ENCODE assay signal across 26 cellular contexts in the genomic region with DNA sequence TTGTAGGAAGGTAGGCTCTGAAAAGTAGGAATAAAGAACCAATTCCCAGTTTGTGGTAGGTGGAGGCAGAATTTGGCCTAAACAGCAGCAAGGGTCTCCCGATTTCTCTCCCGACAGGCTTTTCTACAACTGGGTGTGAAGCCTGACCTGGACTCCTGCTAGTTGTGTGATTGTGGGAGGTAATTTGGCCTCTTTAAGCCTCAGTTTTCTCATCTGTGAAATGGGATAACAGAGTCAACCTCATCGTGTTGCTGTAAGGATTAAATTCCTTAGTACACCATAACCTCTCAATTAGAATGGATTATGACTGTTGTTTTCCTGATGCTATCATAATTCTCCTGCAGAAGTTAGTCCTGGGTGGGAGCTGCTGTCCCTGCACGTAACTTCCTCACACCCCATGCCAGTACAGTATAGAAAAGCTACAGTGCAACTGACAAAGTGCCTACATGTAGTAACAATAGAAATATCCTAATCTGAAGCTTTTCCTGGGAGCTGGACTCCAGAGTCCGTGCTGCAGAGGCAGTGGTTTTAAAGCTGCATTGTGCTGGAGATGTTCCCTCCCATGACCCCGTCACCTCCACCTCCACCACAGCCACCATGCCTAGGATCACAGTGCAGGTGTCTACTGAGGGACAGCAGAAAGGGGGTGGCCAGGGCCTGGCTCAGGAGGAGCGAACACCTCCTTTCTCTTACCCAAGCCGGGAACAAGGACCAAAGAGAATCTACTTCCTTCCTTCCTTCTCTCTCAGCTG.
A peak's percentile ranks its signal among the peaks of the same experiment; 100 is the strongest.
DNase-seq lines count a peak whose midpoint lies in the region; ATAC-seq and TF ChIP-seq lines count a peak whose summit lies in the region.
"Had no signal": no experiment of that assay in that cellular context is flagged by ENCODE, and none has a peak within 500 bp of the region (broad histone marks: within the 10 kb centered on the region; RNA-seq: fewer than 3 reads in every experiment).

No MANE protein-coding gene starts in this region.

- H2BK20ac ChIP-seq in H9 (ENCODE audit: low read depth, low read length, poor library complexity, severe bottlenecking), result no peak overlapping the region

- no peak for ATAC-seq in Panc1
- peak; percentile 28 for ATAC-seq in omental fat pad (ENCODE audit: low FRiP score)
- ATAC-seq: activated CD4-positive, alpha-beta T cell treated with anti-CD3 and anti-CD28 coated beads for 36 hours; activated CD8-positive, alpha-beta T cell treated with anti-CD3 and anti-CD28 coated beads, Interleukin-2, amount 10 ng/mL, durations not matched to agents 7 days and 5 days had no signal

- H3K23ac ChIP-seq in H9 (ENCODE audit: insufficient read length, low read depth, low read length), result no peak overlapping the region

- H3K36me3 ChIP-seq in Panc1 (ENCODE audit: control insufficient read depth, insufficient read depth, low read length), result no peaks in the 10 kb centered on the region
- no peaks in the 10 kb centered on the region for H3K36me3 ChIP-seq in CD8-positive, alpha-beta memory T cell (ENCODE audit: insufficient read depth, low read length)
- H3K36me3 ChIP-seq in esophagus muscularis mucosa, result no peaks in the 10 kb centered on the region
- H3K36me3 ChIP-seq: lower lobe of right lung, right lobe of liver had no signal

- no peak overlapping the region for H3K4ac ChIP-seq in H9 (ENCODE audit: low read depth, low read length)

- H3K79me2 ChIP-seq in H9 (ENCODE audit: insufficient read depth, low read length), result no peaks in the 10 kb centered on the region

- H4K91ac ChIP-seq in H9 (ENCODE audit: insufficient read length, low read depth, low read length), result no peak overlapping the region

- no peak overlapping the region for H3K18ac ChIP-seq in H9 (ENCODE audit: insufficient read length, low read depth, low read length)

- H3K27ac ChIP-seq in H9 (ENCODE audit: insufficient read length, low read depth, low read length) (no peak overlapping the region), Panc1 (ENCODE audit: low read length) (peak overlapping the region; percentile 34; the same call in 1 of the 2 replicates), esophagus muscularis mucosa (replicated peaks in 1 of 4) (no peak overlapping the region)
- H3K27ac ChIP-seq in CD8-positive, alpha-beta memory T cell (ENCODE audit: low read depth, low read length), result no peak overlapping the region
- H3K27ac ChIP-seq: dorsolateral prefrontal cortex, lower lobe of right lung, right lobe of liver had no signal

- H3K4me3 ChIP-seq in Panc1 (ENCODE audit: low read depth in 2 of 2, low read length in 2 of 2) (no peak overlapping the region), epithelial cell of esophagus (ENCODE audit: low read length) (peak overlapping the region; percentile 37), esophagus muscularis mucosa (no peak overlapping the region)
- no peak overlapping the region for H3K4me3 ChIP-seq in CD8-positive, alpha-beta memory T cell (ENCODE audit: low read length)
- H3K4me3 ChIP-seq: dorsolateral prefrontal cortex, lower lobe of right lung, right lobe of liver had no signal

- H3K4me1 Mint-ChIP-seq in H9 (peaks cover 6% of the 10 kb centered on the region in 2 experiments), glutamatergic neuron (ENCODE audit: low read depth, unreplicated experiment) (peaks cover 3% of the 10 kb centered on the region)
- H3K4me1 Mint-ChIP-seq in CD8-positive, alpha-beta memory T cell, result no peaks in the 10 kb centered on the region
- H3K4me1 Mint-ChIP-seq: activated CD4-positive, alpha-beta T cell treated with anti-CD3 and anti-CD28 coated beads for 36 hours; stimulated activated memory B cell treated with anti-CD40 and anti-IgM and Interleukin-4, amounts not matched to agents 10 μg/mL and 1 μg/mL and 100 μg/mL, for 72 hours had no signal

- CTCF ChIA-PET in Panc1 (lab: Charles Lee), result interaction anchor here (0.6 kb wide), 1 partner anchor 10 kb away, joined by 11 read pairs; no protein-coding TSS in a partner anchor
- CTCF ChIA-PET in CD8-positive, alpha-beta memory T cell (lab: Charles Lee), result interaction anchor here (0.5 kb wide), 1 partner anchor 10 kb away, joined by 3 read pairs; no protein-coding TSS in a partner anchor

- H3K9me3 Mint-ChIP-seq in H9 (peaks cover 7 to 13% of the 10 kb centered on the region in 2 experiments), glutamatergic neuron (ENCODE audit: unreplicated experiment) (peaks cover 3% of the 10 kb centered on the region)
- peaks cover 0 to 6% (median 2%) of the 10 kb centered on the region in 5 donors for H3K9me3 Mint-ChIP-seq in CD8-positive, alpha-beta memory T cell
- H3K9me3 Mint-ChIP-seq: stimulated activated memory B cell treated with anti-CD40 and anti-IgM and Interleukin-4, amounts not matched to agents 10 μg/mL and 1 μg/mL and 100 μg/mL, for 72 hours had no signal

- H3K27me3 ChIP-seq in H9 (ENCODE audit: insufficient read depth, low read length) (no peaks in the 10 kb centered on the region), Panc1 (ENCODE audit: control insufficient read depth, insufficient read depth, low read length) (no peaks in the 10 kb centered on the region), esophagus muscularis mucosa (peaks cover 0 to 8% (median 0%) of the 10 kb centered on the region in 4 donors)
- no peaks in the 10 kb centered on the region for H3K27me3 ChIP-seq in CD8-positive, alpha-beta memory T cell (ENCODE audit: insufficient read depth, low read length, poor library complexity, severe bottlenecking)
- H3K27me3 ChIP-seq: right lobe of liver had no signal

- H3K4me3 Mint-ChIP-seq in H9, result no peak overlapping the region
- H3K4me3 Mint-ChIP-seq in CD8-positive, alpha-beta memory T cell, result no peak overlapping the region
- H3K4me3 Mint-ChIP-seq in glutamatergic neuron (ENCODE audit: unreplicated experiment), result no peak overlapping the region
- H3K4me3 Mint-ChIP-seq: activated CD4-positive, alpha-beta T cell treated with anti-CD3 and anti-CD28 coated beads for 36 hours; activated CD8-positive, alpha-beta T cell treated with anti-CD3 and anti-CD28 coated beads, Interleukin-2, amount 10 ng/mL, durations not matched to agents 7 days and 5 days; stimulated activated memory B cell treated with anti-CD40 and anti-IgM and Interleukin-4, amounts not matched to agents 10 μg/mL and 1 μg/mL and 100 μg/mL, for 72 hours had no signal

- no peak overlapping the region for H2BK120ac ChIP-seq in H9 (ENCODE audit: low read depth, low read length, poor library complexity, severe bottlenecking)

- DNase-seq in H9 (peak; percentile 7), Panc1 (ENCODE audit: low read depth, low spot score) (no peak), epithelial cell of esophagus (ENCODE audit: low read depth) (no peak), omental fat pad (ENCODE audit: low spot score) (no peak), glutamatergic neuron (no peak), NCI-H446 treated with DMSO at 0.1 percent for 48 hours (lab: John Stamatoyannopoulos, UW) (no peak), esophagus muscularis mucosa (ENCODE audit: extremely low spot score) (no peak)
- DNase-seq in CD8-positive, alpha-beta memory T cell, result no peak
- DNase-seq: activated CD4-positive, alpha-beta T cell treated with anti-CD3 and anti-CD28 coated beads for 36 hours; activated CD8-positive, alpha-beta T cell treated with anti-CD3 and anti-CD28 coated beads, Interleukin-2, amount 10 ng/mL, durations not matched to agents 7 days and 5 days; activated gamma-delta T cell treated with Interleukin-2 at 50 U/mL for 16 hours; C1 segment of cervical spinal cord; cerebellar nuclear complex; kidney glomerular epithelial cell; lower lobe of right lung; MM.1S; NCI-H1417 treated with DMSO at 0.1 percent for 48 hours; NCI-H345; NCI-H748 treated with DMSO at 0.1 percent for 48 hours; SHP77; stimulated activated CD4-positive, alpha-beta T cell treated with anti-CD3 and anti-CD28 coated beads, Interleukin-12 subunit alpha, Interleukin-12 subunit beta, amount 100 ng/mL, for 4 hours; stimulated activated CD4-positive, alpha-beta T cell treated with anti-CD3 and anti-CD28 coated beads, Interleukin-4, amount 100 ng/mL, for 4 hours; substantia nigra had no signal

- no peaks in the 10 kb centered on the region for H3K9me3 ChIP-seq in H9 (ENCODE audit: control insufficient read depth, low read depth, low read length)
- H3K9me3 ChIP-seq in Panc1 (ENCODE audit: control insufficient read depth, insufficient read depth, low read depth, low read length), result no peaks in the 10 kb centered on the region
- no peaks in the 10 kb centered on the region for H3K9me3 ChIP-seq in CD8-positive, alpha-beta memory T cell (ENCODE audit: low read length)
- peaks cover 0 to 13% (median 5%) of the 10 kb centered on the region in 4 donors for H3K9me3 ChIP-seq in esophagus muscularis mucosa
- H3K9me3 ChIP-seq: lower lobe of right lung, right lobe of liver had no signal

- POLR2A ChIA-PET in Panc1 (lab: Charles Lee), result interaction anchor here (1.0 kb wide), 1 partner anchor 75 kb away, joined by 3 read pairs; no protein-coding TSS in a partner anchor
- POLR2A ChIA-PET in CD8-positive, alpha-beta memory T cell (lab: Charles Lee), result no interaction called here

- H3K23me2 ChIP-seq in H9 (ENCODE audit: insufficient read length, low read depth, low read length, poor library complexity, severe bottlenecking), result no peaks in the 10 kb centered on the region

- no peak for TF ChIP-seq EP300 in esophagus muscularis mucosa (IDR thresholded peaks at IDR 0.05)

- no CpG with 5 or more reads among the region's 8 CpGs for WGBS in H9 (ENCODE audit: extremely low coverage, insufficient read length, low lambda C conversion rate)
- WGBS in esophagus muscularis mucosa, result 92% methylated on average over 7 of the region's 8 CpGs

- H3K4me1 ChIP-seq in H9 (ENCODE audit: insufficient read depth, low read length), result peaks cover 2% of the 10 kb centered on the region; the same call in 1 of the 2 replicates
- peaks cover 16% of the 10 kb centered on the region for H3K4me1 ChIP-seq in Panc1 (ENCODE audit: control insufficient read depth, insufficient read depth, low read length)
- H3K4me1 ChIP-seq in CD8-positive, alpha-beta memory T cell (ENCODE audit: insufficient read depth, low read length), result no peaks in the 10 kb centered on the region
- peaks cover 0 to 13% (median 11%) of the 10 kb centered on the region in 4 donors for H3K4me1 ChIP-seq in esophagus muscularis mucosa
- H3K4me1 ChIP-seq: lower lobe of right lung had no signal

- H3K27ac Mint-ChIP-seq in H9 (no peak overlapping the region), glutamatergic neuron (ENCODE audit: unreplicated experiment) (no peak overlapping the region)
- peak overlapping the region in 1 of 8 donors; percentile 69 for H3K27ac Mint-ChIP-seq in CD8-positive, alpha-beta memory T cell
- H3K27ac Mint-ChIP-seq: activated CD4-positive, alpha-beta T cell treated with anti-CD3 and anti-CD28 coated beads for 36 hours; activated CD8-positive, alpha-beta T cell treated with anti-CD3 and anti-CD28 coated beads, Interleukin-2, amount 10 ng/mL, durations not matched to agents 7 days and 5 days; stimulated activated memory B cell treated with anti-CD40 and anti-IgM and Interleukin-4, amounts not matched to agents 10 μg/mL and 1 μg/mL and 100 μg/mL, for 72 hours had no signal

- H2BK15ac ChIP-seq in H9 (ENCODE audit: low read depth, low read length), result no peak overlapping the region

- TF ChIP-seq CTCF in H9 (conservative IDR thresholded peaks at IDR 0.05) (no peak), Panc1 (IDR thresholded peaks at IDR 0.05) (no peak), epithelial cell of esophagus (IDR thresholded peaks at IDR 0.05; ENCODE audit: insufficient read depth, low read depth, low read length, missing control alignments) (no peak), omental fat pad (IDR thresholded peaks at IDR 0.05) (no peak), glutamatergic neuron (IDR thresholded peaks at IDR 0.05; ENCODE audit: partially characterized antibody, unreplicated experiment) (no peak), esophagus muscularis mucosa (IDR thresholded peaks at IDR 0.05) (no peak)

- intact Hi-C loops in Panc1 (cut with micrococcal nuclease; ENCODE audit: unreplicated experiment) (no loop called here), esophagus muscularis mucosa (cut with DNase I) (no loop called here)

- H3K56ac ChIP-seq in H9 (ENCODE audit: insufficient read length, low read depth, low read length), result no peak overlapping the region

- no peak overlapping the region for H3K14ac ChIP-seq in H9 (ENCODE audit: insufficient read depth, low read length)

- H2BK5ac ChIP-seq in H9 (ENCODE audit: insufficient read length, low read length), result no peak overlapping the region

- no peaks in the 10 kb centered on the region for H4K20me1 ChIP-seq in H9 (ENCODE audit: control insufficient read depth, insufficient read depth, insufficient read length)

- H4K8ac ChIP-seq in H9 (replicated peaks; ENCODE audit: insufficient read length, low read depth, low read length), result no peak overlapping the region

- no peak overlapping the region for H3T11ph ChIP-seq in H9 (ENCODE audit: low read length)

- H4K5ac ChIP-seq in H9 (ENCODE audit: insufficient read length, low read depth, low read length), result no peak overlapping the region

- no peaks in the 10 kb centered on the region for H3K27me3 Mint-ChIP-seq in H9 (ENCODE audit: low read depth)
- H3K27me3 Mint-ChIP-seq in CD8-positive, alpha-beta memory T cell, result peaks cover 8 to 25% of the 10 kb centered on the region in 2 donors
- H3K27me3 Mint-ChIP-seq in glutamatergic neuron (ENCODE audit: unreplicated experiment), result peaks cover 4% of the 10 kb centered on the region

- no peak overlapping the region for H3K4me2 ChIP-seq in H9 (ENCODE audit: insufficient read depth, insufficient read length, low read length)

- H3K9ac ChIP-seq in H9 (ENCODE audit: extremely low read depth, insufficient read length, low read length), result no peak overlapping the region

- no peak overlapping the region for H2AFZ ChIP-seq in H9 (ENCODE audit: low read length)

- TF ChIP-seq POLR2A in esophagus muscularis mucosa (IDR thresholded peaks at IDR 0.05; ENCODE audit: low read depth), result no peak

- BruUV-seq in Panc1 (replicated peaks; lab: Mats Ljungman, UMichigan), result no TSS peak

- no peaks in the 10 kb centered on the region for H3K79me1 ChIP-seq in H9 (ENCODE audit: insufficient read depth, low read depth, low read length, poor library complexity, severe bottlenecking)

- no peak overlapping the region for H2BK12ac ChIP-seq in H9 (ENCODE audit: insufficient read length, low read depth, low read length)

- in situ Hi-C loops in Panc1 (cut with HindIII; ENCODE audit: low pct_unique_long_range_greater_than_20kb, low sequenced_read_pairs), result no loop called here

- no peak overlapping the region for H2AK5ac ChIP-seq in H9 (ENCODE audit: insufficient read length, low read length)

- H3K36me3 Mint-ChIP-seq in H9 (ENCODE audit: insufficient read depth in 1 of 3, low read depth in 3 of 3) (peaks cover 0 to 5% (median 0%) of the 10 kb centered on the region in 3 experiments; a peak in 4 of 7 replicates), glutamatergic neuron (ENCODE audit: unreplicated experiment) (no peaks in the 10 kb centered on the region)
- no peaks in the 10 kb centered on the region for H3K36me3 Mint-ChIP-seq in CD8-positive, alpha-beta memory T cell
- H3K36me3 Mint-ChIP-seq: stimulated activated memory B cell treated with anti-CD40 and anti-IgM and Interleukin-4, amounts not matched to agents 10 μg/mL and 1 μg/mL and 100 μg/mL, for 72 hours had no signal
